Comparison of ENCODE assay signal across 17 cellular contexts in the genomic region with DNA sequence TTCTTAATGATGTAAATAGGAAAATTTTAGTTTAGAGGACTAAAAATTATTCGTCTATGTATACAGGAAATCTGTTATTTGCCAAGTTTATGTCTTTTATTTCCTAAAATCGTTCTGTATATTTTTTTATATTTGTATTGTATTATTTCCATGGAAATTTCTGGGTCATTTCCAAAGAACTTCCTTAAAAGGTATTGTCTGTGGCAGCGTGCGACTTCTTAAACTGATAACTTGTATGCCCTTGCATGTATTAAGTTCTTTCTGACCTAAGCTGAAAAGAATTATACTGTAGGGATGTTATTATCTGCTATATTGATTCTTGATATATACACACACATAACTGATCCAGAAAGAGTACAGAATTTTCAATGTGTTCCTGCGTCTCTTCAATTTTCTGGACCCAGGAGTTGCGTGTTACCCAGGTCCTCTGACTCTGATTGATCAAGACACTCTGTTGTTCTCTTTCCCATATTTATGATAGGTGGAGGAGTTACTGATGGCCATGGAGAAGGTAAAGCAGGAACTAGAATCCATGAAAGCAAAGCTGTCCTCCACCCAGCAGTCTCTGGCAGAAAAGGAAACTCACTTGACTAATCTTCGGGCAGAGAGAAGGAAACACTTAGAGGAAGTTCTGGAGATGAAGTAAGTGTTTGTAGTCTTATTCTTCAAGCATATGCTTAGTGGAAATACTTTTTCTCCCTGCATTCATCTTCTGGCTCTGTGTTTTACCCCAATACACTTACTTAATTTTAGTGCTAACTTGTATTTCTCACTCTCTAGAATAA.
A peak's percentile ranks its signal among the peaks of the same experiment; 100 is the strongest.
DNase-seq lines count a peak whose midpoint lies in the region; ATAC-seq and TF ChIP-seq lines count a peak whose summit lies in the region.
"Had no signal": no experiment of that assay in that cellular context is flagged by ENCODE, and none has a peak within 500 bp of the region (broad histone marks: within the 10 kb centered on the region; RNA-seq: fewer than 3 reads in every experiment).

No MANE protein-coding gene starts in this region.

- H3K27ac Mint-ChIP-seq in HFFc6 = peak overlapping the region; percentile 19; the same call in 1 of the 2 replicates
- H3K27ac Mint-ChIP-seq in activated CD4-positive, alpha-beta T cell treated with anti-CD3 and anti-CD28 coated beads, Interleukin-2, amount 10 ng/mL, durations not matched to agents 7 days and 5 days = no peak overlapping the region
- H3K27ac Mint-ChIP-seq: natural killer cell had no signal

- CTCF ChIA-PET in activated CD4-positive, alpha-beta T cell treated with anti-CD3 and anti-CD28 coated beads, Interleukin-2, amount 10 ng/mL, durations not matched to agents 7 days and 5 days (lab: Charles Lee) = no interaction called here

- peak in 3 of 4 donors; percentile 51 to 74 (median 64) for ATAC-seq in heart left ventricle
- ATAC-seq: activated CD4-positive, CD25-positive, alpha-beta regulatory T cell treated with anti-CD3 and anti-CD28 coated beads, Interleukin-2, amount 50 U/mL, for 24 hours; natural killer cell had no signal

- no peaks in the 10 kb centered on the region for H3K9me3 ChIP-seq in heart left ventricle

- 53 to 64% (median 56%) methylated on average over 7 of the region's 7 CpGs for WGBS in heart left ventricle, 4 donors

- no peaks in the 10 kb centered on the region for H3K9me3 Mint-ChIP-seq in HFFc6
- H3K9me3 Mint-ChIP-seq in activated CD4-positive, alpha-beta T cell treated with anti-CD3 and anti-CD28 coated beads, Interleukin-2, amount 10 ng/mL, durations not matched to agents 7 days and 5 days = no peaks in the 10 kb centered on the region
- H3K9me3 Mint-ChIP-seq: natural killer cell had no signal

- H3K4me3 Mint-ChIP-seq in HFFc6 = no peak overlapping the region
- H3K4me3 Mint-ChIP-seq in activated CD4-positive, alpha-beta T cell treated with anti-CD3 and anti-CD28 coated beads, Interleukin-2, amount 10 ng/mL, durations not matched to agents 7 days and 5 days = no peak overlapping the region
- H3K4me3 Mint-ChIP-seq: natural killer cell had no signal

- peaks cover 0 to 19% (median 7%) of the 10 kb centered on the region in 12 donors for H3K4me1 ChIP-seq in heart left ventricle

- no peaks in the 10 kb centered on the region for H3K27me3 ChIP-seq in heart left ventricle

- peaks cover 0 to 30% (median 5%) of the 10 kb centered on the region in 9 donors for H3K36me3 ChIP-seq in heart left ventricle

- H3K27me3 Mint-ChIP-seq in HFFc6 (ENCODE audit: insufficient read depth) = 0 out of 2 replicates have a peak, but pooled peaks cover 3% of the 10 kb centered on the region
- no peaks in the 10 kb centered on the region for H3K27me3 Mint-ChIP-seq in activated CD4-positive, alpha-beta T cell treated with anti-CD3 and anti-CD28 coated beads, Interleukin-2, amount 10 ng/mL, durations not matched to agents 7 days and 5 days

- TF ChIP-seq CTCF in HFFc6 (IDR thresholded peaks at IDR 0.05) (no peak), heart left ventricle (IDR thresholded peaks at IDR 0.05) (no peak)

- H3K27ac ChIP-seq in heart left ventricle = peak overlapping the region in 4 of 12 donors; percentile 4 to 74 (median 32)

- POLR2A ChIA-PET in activated CD4-positive, alpha-beta T cell treated with anti-CD3 and anti-CD28 coated beads, Interleukin-2, amount 10 ng/mL, durations not matched to agents 7 days and 5 days (lab: Charles Lee) = no interaction called here

- intact Hi-C loops in heart left ventricle (cut with DNase I) = no loop called here

- H3K4me1 Mint-ChIP-seq in HFFc6 (ENCODE audit: low read depth) = peaks cover 13% of the 10 kb centered on the region
- H3K4me1 Mint-ChIP-seq in activated CD4-positive, alpha-beta T cell treated with anti-CD3 and anti-CD28 coated beads, Interleukin-2, amount 10 ng/mL, durations not matched to agents 7 days and 5 days = peaks cover 6% of the 10 kb centered on the region
- H3K4me1 Mint-ChIP-seq: natural killer cell had no signal

- DNase-seq in HFFc6 (no peak), SKM-1 treated with dmso at 0.1 percent for 144 hours (lab: John Stamatoyannopoulos, UW; ENCODE audit: unreplicated experiment) (peak; percentile 33), heart left ventricle (no peak), pons (ENCODE audit: low spot score) (peak; percentile 69), NCI-H2029 (lab: John Stamatoyannopoulos, UW) (no peak), NCI-H1105 treated with DMSO at 0.1 percent for 48 hours (lab: John Stamatoyannopoulos, UW) (no peak), anterior cingulate cortex (lab: John Stamatoyannopoulos, UW) (no peak)
- DNase-seq in activated CD4-positive, alpha-beta T cell treated with anti-CD3 and anti-CD28 coated beads, Interleukin-2, amount 10 ng/mL, durations not matched to agents 7 days and 5 days = no peak
- DNase-seq: activated CD8-positive, alpha-beta memory T cell treated with anti-CD3 and anti-CD28 coated beads, Interleukin-2, amount 50 U/mL, for 4 hours; activated naive CD4-positive, alpha-beta T cell treated with Interleukin-2 at 50 U/mL for 16 hours; DND-41; left cardiac atrium; natural killer cell; NCI-H187 treated with DMSO at 0.1 percent for 48 hours; NCI-H510A treated with DMSO at 0.1 percent for 48 hours; substantia nigra had no signal

- H3K4me3 ChIP-seq in heart left ventricle = no peak overlapping the region

- H3K36me3 Mint-ChIP-seq in HFFc6 (ENCODE audit: low read depth) = peaks cover 15% of the 10 kb centered on the region
- peaks cover 10% of the 10 kb centered on the region for H3K36me3 Mint-ChIP-seq in activated CD4-positive, alpha-beta T cell treated with anti-CD3 and anti-CD28 coated beads, Interleukin-2, amount 10 ng/mL, durations not matched to agents 7 days and 5 days (ENCODE audit: low read depth)
- H3K36me3 Mint-ChIP-seq: natural killer cell had no signal

- no peak for TF ChIP-seq POLR2A in heart left ventricle (IDR thresholded peaks at IDR 0.05)

Comparison
In these comparisons a context has a peak if more than half of its experiments do, and no peak if none do; other contexts are left out.
1. DNase-seq: peak in SKM-1 treated with dmso at 0.1 percent for 144 hours (single experiment) and pons (single experiment); none in HFFc6 (single experiment), heart left ventricle (0 of 5), NCI-H2029 (single experiment), NCI-H1105 treated with DMSO at 0.1 percent for 48 hours (single experiment), anterior cingulate cortex (0 of 58) and activated CD4-positive, alpha-beta T cell treated with anti-CD3 and anti-CD28 coated beads, Interleukin-2, amount 10 ng/mL, durations not matched to agents 7 days and 5 days (single experiment).